In genomic region chr5:124263680-124264491, GRCh38 we compare ENCODE assay signal across 12 cellular contexts.
DNase-seq lines count a peak whose midpoint lies in the region; ATAC-seq and TF ChIP-seq lines count a peak whose summit lies in the region.
"Had no signal": no experiment of that assay in that cellular context is flagged by ENCODE, and none has a peak within 500 bp of the region (broad histone marks: within the 10 kb centered on the region; RNA-seq: fewer than 3 reads in every experiment).

No MANE protein-coding gene starts in this region.

- ATAC-seq in GM21515 (IDR thresholded peaks at IDR 0.05; ENCODE audit: unreplicated experiment) (no peak), HG03108 (IDR thresholded peaks at IDR 0.05; ENCODE audit: unreplicated experiment) (no peak)

- no peak overlapping the region for H3K4me3 ChIP-seq in osteoblast (ENCODE audit: insufficient read depth, low read length)
- H3K4me3 ChIP-seq: thoracic aorta had no signal

- H3K79me2 ChIP-seq in osteoblast (ENCODE audit: insufficient read depth, low read length): no peaks in the 10 kb centered on the region

- H3K4me1 ChIP-seq in osteoblast (ENCODE audit: insufficient read depth, low read length): no peaks in the 10 kb centered on the region

- no peak overlapping the region for H2AFZ ChIP-seq in osteoblast (ENCODE audit: low read length)

- no peaks in the 10 kb centered on the region for H3K36me3 ChIP-seq in osteoblast (ENCODE audit: insufficient read depth, low read length)
- H3K36me3 ChIP-seq: thoracic aorta had no signal

- no peaks in the 10 kb centered on the region for H4K20me1 ChIP-seq in osteoblast (ENCODE audit: insufficient read depth, low read length)

- no peak for TF ChIP-seq CTCF in 22Rv1 (IDR thresholded peaks at IDR 0.05)
- TF ChIP-seq CTCF in osteoblast (IDR thresholded peaks at IDR 0.05; ENCODE audit: extremely low read depth, low read depth, low read length): no peak

- H3K4me2 ChIP-seq in osteoblast (ENCODE audit: insufficient read depth, low read length): no peak overlapping the region

- peak overlapping the region; percentile 94 for H3K27ac ChIP-seq in 22Rv1
- H3K27ac ChIP-seq in angular gyrus (ENCODE audit: low read depth, low read length): peak overlapping the region; percentile 95
- no peak overlapping the region for H3K27ac ChIP-seq in osteoblast (ENCODE audit: low read depth, low read length)
- H3K27ac ChIP-seq: thoracic aorta had no signal

- no peaks in the 10 kb centered on the region for H3K9me3 ChIP-seq in osteoblast (ENCODE audit: low read depth, low read length)
- H3K9me3 ChIP-seq: thoracic aorta had no signal

- peaks cover 4% of the 10 kb centered on the region for H3K27me3 ChIP-seq in osteoblast (ENCODE audit: insufficient read depth, low read length)

- DNase-seq in NCI-H128 (lab: John Stamatoyannopoulos, UW; ENCODE audit: unreplicated experiment) (peak; percentile 33), left kidney (ENCODE audit: low read depth, low spot score) (peak; percentile 40), hepatic stellate cell (ENCODE audit: low spot score) (no peak), osteoblast (ENCODE audit: insufficient read length, low spot score, missing footprints) (no peak)
- DNase-seq: effector CD4-positive, alpha-beta T cell; HFFc6; stimulated activated CD4-positive, alpha-beta T cell treated with anti-CD3 and anti-CD28 coated beads, Interleukin-4, amount 100 ng/mL, for 4 hours had no signal

Comparison
In these comparisons a context has a peak if more than half of its experiments do, and no peak if none do; other contexts are left out.
1. DNase-seq: peak in NCI-H128 (single experiment) and left kidney (single experiment); none in hepatic stellate cell (single experiment) and osteoblast (single experiment).